In the genomic region with DNA sequence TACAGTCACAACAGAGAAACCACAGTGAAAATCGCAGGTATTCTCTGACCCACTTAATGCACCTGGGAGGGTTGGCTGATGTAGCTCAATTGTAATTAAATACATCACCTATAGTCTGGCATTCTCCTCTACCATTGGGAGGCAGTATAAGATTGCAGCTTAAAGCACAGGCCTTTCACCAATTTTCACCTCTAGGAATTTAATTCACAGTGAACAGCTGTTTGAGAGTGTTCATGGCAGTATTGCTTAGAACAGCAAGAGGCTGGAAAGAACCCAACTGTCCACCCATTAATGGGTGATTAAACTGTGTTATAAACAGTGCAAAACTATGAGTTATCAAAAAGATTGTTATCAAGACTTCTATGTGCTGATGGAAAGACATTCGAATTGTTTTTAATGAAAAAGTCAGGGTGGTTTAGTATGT, we compare ENCODE assay signal across 8 cellular contexts. TPM values are rescaled to one million over a fixed set of nuclear protein-coding genes. Genes with fewer than 3 reads are reported as not detected.
DNase-seq lines count a peak whose midpoint lies in the region; ATAC-seq and TF ChIP-seq lines count a peak whose summit lies in the region.

No MANE protein-coding gene starts in this region.

- H3K9me3 ChIP-seq in CD4-positive, alpha-beta memory T cell (ENCODE audit: control insufficient read depth in 1 of 2, low read length in 2 of 2): no peaks in the 10 kb centered on the region
- H3K9me3 ChIP-seq in heart right ventricle: no peaks in the 10 kb centered on the region

- H3K4me3 ChIP-seq in CD4-positive, alpha-beta memory T cell (ENCODE audit: low read length in 2 of 2): no peak overlapping the region
- no peak overlapping the region for H3K4me3 ChIP-seq in heart right ventricle

- peak; percentile 60 to 76 (median 69) for DNase-seq in CD4-positive, alpha-beta memory T cell
- peak; percentile 85 for DNase-seq in NCI-H345 (lab: John Stamatoyannopoulos, UW)
- no peak for DNase-seq in activated naive CD8-positive, alpha-beta T cell treated with anti-CD3 and anti-CD28 coated beads, Interleukin-2, amount 10 ng/mL, durations not matched to agents 7 days and 5 days
- no peak for DNase-seq in heart right ventricle
- DNase-seq in sciatic nerve (ENCODE audit: low spot score): no peak

- TF ChIP-seq CTCF in heart right ventricle (IDR thresholded peaks at IDR 0.05): peak; percentile 54 to 82 (median 66)

- intact Hi-C loops in CD4-positive, alpha-beta memory T cell (cut with micrococcal nuclease): loop anchor here (1.0 to 5.0 kb wide), 5 partner anchors 49 to 302 kb away; partner anchors contain the start of gene GGT7
- intact Hi-C loops in heart right ventricle (cut with DNase I) (loop anchor here (1.0 to 10.0 kb wide), 10 partner anchors 48 to 132 kb away; partner anchors contain the start of genes MMP24OS (in 2 of the 10) and TRPC4AP (in 1 of the 10)), sciatic nerve (cut with DNase I) (no loop called here)

- H3K4me3 Mint-ChIP-seq in CD4-positive, alpha-beta memory T cell: peak overlapping the region; percentile 39 to 85 (median 72)
- peak overlapping the region; percentile 29 for H3K4me3 Mint-ChIP-seq in activated naive CD8-positive, alpha-beta T cell treated with anti-CD3 and anti-CD28 coated beads, Interleukin-2, amount 10 ng/mL, durations not matched to agents 7 days and 5 days

- no peaks in the 10 kb centered on the region for H3K27me3 ChIP-seq in CD4-positive, alpha-beta memory T cell (ENCODE audit: insufficient read depth, low read length)
- no peaks in the 10 kb centered on the region for H3K27me3 ChIP-seq in heart right ventricle

- no peak overlapping the region for H3K27ac ChIP-seq in CD4-positive, alpha-beta memory T cell (ENCODE audit: low read depth, low read length)
- peak overlapping the region in 2 of 10 donors; percentile 40 to 84 for H3K27ac ChIP-seq in heart right ventricle

- peaks cover 23 to 48% of the 10 kb centered on the region in 2 donors for H3K36me3 Mint-ChIP-seq in CD4-positive, alpha-beta memory T cell
- H3K36me3 Mint-ChIP-seq in activated naive CD8-positive, alpha-beta T cell treated with anti-CD3 and anti-CD28 coated beads, Interleukin-2, amount 10 ng/mL, durations not matched to agents 7 days and 5 days: peaks cover 12% of the 10 kb centered on the region

- POLR2A ChIA-PET in CD4-positive, alpha-beta memory T cell (lab: Charles Lee; ENCODE audit: partially characterized antibody): interaction anchor here (0.7 to 4.0 kb wide), 5 partner anchors 62 to 139 kb away, joined by 3 to 20 read pairs (median 5); partner anchors contain the start of genes EIF6 and MMP24OS
- POLR2A ChIA-PET in activated naive CD8-positive, alpha-beta T cell treated with anti-CD3 and anti-CD28 coated beads, Interleukin-2, amount 10 ng/mL, durations not matched to agents 7 days and 5 days (lab: Charles Lee): interaction anchor here (0.5 kb wide), 1 partner anchor 257 kb away, joined by 4 read pairs; no protein-coding TSS in a partner anchor

- ATAC-seq in GM21526 (IDR thresholded peaks at IDR 0.05; ENCODE audit: low FRiP score, unreplicated experiment) (peak; percentile 43), heart right ventricle (peak in 4 of 8 donors; percentile 20 to 39 (median 25)), sciatic nerve (peak; percentile 34), HG03175 (IDR thresholded peaks at IDR 0.05; ENCODE audit: unreplicated experiment) (no peak), HG03095 (IDR thresholded peaks at IDR 0.05; ENCODE audit: unreplicated experiment) (no peak)
- ATAC-seq in activated naive CD8-positive, alpha-beta T cell treated with anti-CD3 and anti-CD28 coated beads, Interleukin-2, amount 10 ng/mL, durations not matched to agents 7 days and 5 days (ENCODE audit: low read depth): no peak

- H3K36me3 ChIP-seq in CD4-positive, alpha-beta memory T cell (ENCODE audit: insufficient read depth, low read length): peaks cover 21% of the 10 kb centered on the region
- peaks cover 0 to 46% (median 14%) of the 10 kb centered on the region in 9 donors for H3K36me3 ChIP-seq in heart right ventricle

- 48 to 49% methylated on average over 2 of the region's 2 CpGs for WGBS in heart right ventricle, 2 donors

- H3K27me3 Mint-ChIP-seq in CD4-positive, alpha-beta memory T cell: no peaks in the 10 kb centered on the region
- H3K27me3 Mint-ChIP-seq in activated naive CD8-positive, alpha-beta T cell treated with anti-CD3 and anti-CD28 coated beads, Interleukin-2, amount 10 ng/mL, durations not matched to agents 7 days and 5 days: no peaks in the 10 kb centered on the region

- CTCF ChIA-PET in CD4-positive, alpha-beta memory T cell (lab: Charles Lee; ENCODE audit: partially characterized antibody): interaction anchor here (0.6 to 4.5 kb wide), 19 partner anchors 11 to 310 kb away, joined by 3 to 57 read pairs (median 4); no protein-coding TSS in a partner anchor

- H3K27ac Mint-ChIP-seq in CD4-positive, alpha-beta memory T cell: peak overlapping the region; percentile 66 to 96 (median 87)
- peak overlapping the region; percentile 30 for H3K27ac Mint-ChIP-seq in activated naive CD8-positive, alpha-beta T cell treated with anti-CD3 and anti-CD28 coated beads, Interleukin-2, amount 10 ng/mL, durations not matched to agents 7 days and 5 days

- peaks cover 26 to 56% (median 42%) of the 10 kb centered on the region in 4 donors for H3K4me1 Mint-ChIP-seq in CD4-positive, alpha-beta memory T cell
- peaks cover 25% of the 10 kb centered on the region for H3K4me1 Mint-ChIP-seq in activated naive CD8-positive, alpha-beta T cell treated with anti-CD3 and anti-CD28 coated beads, Interleukin-2, amount 10 ng/mL, durations not matched to agents 7 days and 5 days

- no peaks in the 10 kb centered on the region for H3K9me3 Mint-ChIP-seq in CD4-positive, alpha-beta memory T cell
- H3K9me3 Mint-ChIP-seq in activated naive CD8-positive, alpha-beta T cell treated with anti-CD3 and anti-CD28 coated beads, Interleukin-2, amount 10 ng/mL, durations not matched to agents 7 days and 5 days: no peaks in the 10 kb centered on the region

- H3K4me1 ChIP-seq in CD4-positive, alpha-beta memory T cell (ENCODE audit: insufficient read depth, low read length): peaks cover 29% of the 10 kb centered on the region
- H3K4me1 ChIP-seq in heart right ventricle: peaks cover 6 to 36% (median 22%) of the 10 kb centered on the region in 9 donors

RNA-seq across cellular contexts. Expression of gene EDEM2, which starts 2.0 kb away (rescaled TPM):
- total RNA-seq in CD4-positive, alpha-beta memory T cell: 10 to 100 TPM; 27.2 to 27.6 TPM
- 10 to 100 TPM; 52.1 to 62.1 TPM for polyA plus RNA-seq in CD4-positive, alpha-beta memory T cell
- total RNA-seq in activated naive CD8-positive, alpha-beta T cell treated with anti-CD3 and anti-CD28 coated beads, Interleukin-2, amount 10 ng/mL, durations not matched to agents 7 days and 5 days: 10 to 100 TPM; 23.4 to 24.2 TPM
- total RNA-seq in heart right ventricle (10 to 100 TPM in 8 of 10 donors, 1 to 10 TPM in 2; 7.2 to 26.1 (median 11.0) TPM), sciatic nerve (15.4 TPM)
- 10 to 100 TPM in 1 of 2 donors, 1 to 10 TPM in 1; 6.4 to 24.0 TPM for polyA plus RNA-seq in heart right ventricle

RNA-seq across cellular contexts. Expression of gene PROCR, which starts 26.7 kb away (rescaled TPM):
- total RNA-seq in CD4-positive, alpha-beta memory T cell: under 1 TPM; 0.42 to 0.61 TPM
- 1 to 10 TPM; 1.9 to 3.6 TPM for polyA plus RNA-seq in CD4-positive, alpha-beta memory T cell
- 1 to 10 TPM; 2.1 to 2.4 TPM for total RNA-seq in activated naive CD8-positive, alpha-beta T cell treated with anti-CD3 and anti-CD28 coated beads, Interleukin-2, amount 10 ng/mL, durations not matched to agents 7 days and 5 days
- 10 to 100 TPM in 3 of 10 donors, 1 to 10 TPM in 7; 3.0 to 21.1 (median 6.8) TPM for total RNA-seq in heart right ventricle
- polyA plus RNA-seq in heart right ventricle: 10 to 100 TPM; 20.5 to 26.7 TPM
- 24.0 TPM for total RNA-seq in sciatic nerve

RNA-seq across cellular contexts. Expression of gene TRPC4AP, which starts 52.5 kb away (rescaled TPM):
- 10 to 100 TPM; 61.2 to 63.0 TPM for total RNA-seq in CD4-positive, alpha-beta memory T cell
- 10 to 100 TPM; 64.5 to 81.6 TPM for polyA plus RNA-seq in CD4-positive, alpha-beta memory T cell
- total RNA-seq in activated naive CD8-positive, alpha-beta T cell treated with anti-CD3 and anti-CD28 coated beads, Interleukin-2, amount 10 ng/mL, durations not matched to agents 7 days and 5 days: 10 to 100 TPM; 59.9 to 60.6 TPM
- 10 to 100 TPM; 32.2 to 46.4 (median 38.5) TPM for total RNA-seq in heart right ventricle
- polyA plus RNA-seq in heart right ventricle: 10 to 100 TPM; 26.2 to 32.7 TPM
- total RNA-seq in sciatic nerve: 50.4 TPM

Comparison
In these comparisons a context has a peak if more than half of its experiments do, and no peak if none do; other contexts are left out.
1. DNase-seq: peak in CD4-positive, alpha-beta memory T cell (5 of 5) and NCI-H345 (single experiment); none in activated naive CD8-positive, alpha-beta T cell treated with anti-CD3 and anti-CD28 coated beads, Interleukin-2, amount 10 ng/mL, durations not matched to agents 7 days and 5 days (single experiment), heart right ventricle (0 of 2) and sciatic nerve (single experiment).
2. ATAC-seq: peak in GM21526 (single experiment) and sciatic nerve (single experiment); none in activated naive CD8-positive, alpha-beta T cell treated with anti-CD3 and anti-CD28 coated beads, Interleukin-2, amount 10 ng/mL, durations not matched to agents 7 days and 5 days (single experiment), HG03175 (single experiment) and HG03095 (single experiment).